2 cellular contexts compared by ENCODE assay signal in genomic region chr6:122372647-122373046, GRCh38.
TF ChIP-seq lines count a peak whose summit lies in the region.

No MANE protein-coding gene starts in this region.

TF ChIP-seq in A549, 52 proteins besides CTCF, POLR2A, EP300 and RAD21 (continued from another document):
- TF ChIP-seq ZNF302 (CRISPR knock-in tag; IDR thresholded peaks at IDR 0.05): no peak
- TF ChIP-seq CEBPB (IDR thresholded peaks at IDR 0.05): no peak
- no peak for TF ChIP-seq SREBF2 (IDR thresholded peaks at IDR 0.05)
- TF ChIP-seq FOXS1 (CRISPR knock-in tag; IDR thresholded peaks at IDR 0.05): no peak
- TF ChIP-seq HOXA7 (CRISPR knock-in tag; IDR thresholded peaks at IDR 0.05): no peak
- TF ChIP-seq POLR2AphosphoS2 (conservative IDR thresholded peaks at IDR 0.05; ENCODE audit: low read length): no peak
- no peak for TF ChIP-seq RARB (CRISPR knock-in tag; IDR thresholded peaks at IDR 0.05)
- no peak for TF ChIP-seq JUNB (IDR thresholded peaks at IDR 0.05)
- no peak for TF ChIP-seq ZFP36 (IDR thresholded peaks at IDR 0.05; ENCODE audit: borderline replicate concordance, partially characterized antibody)
- no peak for TF ChIP-seq GATA3 (IDR thresholded peaks at IDR 0.05; ENCODE audit: borderline replicate concordance)
- TF ChIP-seq CHD2 (IDR thresholded peaks at IDR 0.05; ENCODE audit: low read length, partially characterized antibody): no peak
- TF ChIP-seq USF2 (IDR thresholded peaks at IDR 0.05): no peak
- TF ChIP-seq NPAS2 (CRISPR knock-in tag; IDR thresholded peaks at IDR 0.05; ENCODE audit: borderline replicate concordance): no peak
- no peak for TF ChIP-seq ATOH8 (CRISPR knock-in tag; IDR thresholded peaks at IDR 0.05; ENCODE audit: low read depth)

TF ChIP-seq in GM23338, 12 proteins besides CTCF, POLR2A, EP300 and RAD21 (continued from another document):
- no peak for TF ChIP-seq ZNF462 (CRISPR knock-in tag; IDR thresholded peaks at IDR 0.05)
TF ChIP-seq in GM23338: peak in this region for 0.
